Comparison of ENCODE assay signal across 27 cellular contexts in the genomic region with DNA sequence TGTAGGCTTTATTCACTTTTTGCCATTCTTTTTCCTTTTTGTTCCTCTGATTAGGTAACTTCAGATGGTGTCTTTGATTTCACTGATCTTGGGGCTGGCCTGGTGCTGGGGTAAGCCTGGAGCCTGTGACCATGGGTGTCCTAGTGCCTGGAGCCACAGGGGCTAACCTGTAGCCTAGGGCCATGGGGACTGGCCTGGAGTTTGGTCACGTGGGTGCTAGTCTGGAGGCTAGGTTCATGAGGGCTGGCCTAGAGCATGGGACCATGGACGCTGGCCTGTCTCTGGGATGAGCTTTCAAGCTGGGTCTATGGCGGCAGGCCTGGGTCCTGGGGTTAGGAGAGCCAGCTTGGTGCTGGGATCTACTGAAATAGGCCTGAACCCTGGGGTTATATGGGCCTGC.
"Had no signal": no experiment of that assay in that cellular context is flagged by ENCODE, and none has a peak within 500 bp of the region (broad histone marks: within the 10 kb centered on the region; RNA-seq: fewer than 3 reads in every experiment).

No MANE protein-coding gene starts in this region.

- H3K4me1 ChIP-seq: colonic mucosa, esophagus muscularis mucosa, esophagus squamous epithelium, foreskin keratinocyte, gastrocnemius medialis, gastroesophageal sphincter, heart left ventricle, heart right ventricle had no signal

- H3K9me3 ChIP-seq: colonic mucosa, esophagus squamous epithelium, gastrocnemius medialis, gastroesophageal sphincter had no signal

- FAIRE-seq: colon, endometrium, endothelial cell of umbilical vein, frontal cortex had no signal

- ATAC-seq: effector memory CD8-positive, alpha-beta T cell; gastrocnemius medialis; gastroesophageal sphincter; heart left ventricle; heart right ventricle had no signal

- H3K36me3 ChIP-seq: colonic mucosa, esophagus muscularis mucosa, esophagus squamous epithelium, gastrocnemius medialis, gastroesophageal sphincter, heart left ventricle, heart right ventricle had no signal

- DNase-seq: colonic mucosa; cortex of kidney; dermis blood vessel endothelial cell; dorsolateral prefrontal cortex; effector CD4-positive, alpha-beta T cell; effector CD8-positive, alpha-beta T cell; effector memory CD4-positive, alpha-beta T cell; effector memory CD8-positive, alpha-beta T cell; endodermal cell; erythroblast; esophagus squamous epithelium; foreskin fibroblast; foreskin keratinocyte; foreskin melanocyte; gastrocnemius medialis; glutamatergic neuron; head of caudate nucleus; heart left ventricle; heart right ventricle had no signal

- H3K27me3 ChIP-seq: colonic mucosa, esophagus muscularis mucosa, foreskin keratinocyte, gastroesophageal sphincter had no signal

- H3K4me3 ChIP-seq: colonic mucosa, coronary artery, dorsolateral prefrontal cortex, esophagus muscularis mucosa, esophagus squamous epithelium, gastrocnemius medialis, gastroesophageal sphincter, heart left ventricle, heart right ventricle had no signal

- H3K27ac ChIP-seq: colonic mucosa, coronary artery, dorsolateral prefrontal cortex, epithelial cell of prostate, esophagus muscularis mucosa, esophagus squamous epithelium, foreskin keratinocyte, gastrocnemius medialis, gastroesophageal sphincter, heart left ventricle, heart right ventricle had no signal
